In genomic region chr11:120128392-120129172, GRCh38 we compare ENCODE assay signal across 11 cellular contexts. TPM values are rescaled to one million over a fixed set of nuclear protein-coding genes. Genes with fewer than 3 reads are reported as not detected.
DNase-seq lines count a peak whose midpoint lies in the region; ATAC-seq, FAIRE-seq and TF ChIP-seq lines count a peak whose summit lies in the region.
"Had no signal": no experiment of that assay in that cellular context is flagged by ENCODE, and none has a peak within 500 bp of the region (broad histone marks: within the 10 kb centered on the region; RNA-seq: fewer than 3 reads in every experiment).

No MANE protein-coding gene starts in this region.

- peaks cover 8% of the 10 kb centered on the region for H3K4me1 Mint-ChIP-seq in astrocyte (ENCODE audit: low read depth, unreplicated experiment)

- intact Hi-C loops in lower leg skin (cut with DNase I; ENCODE audit: low total_unique reads), result no loop called here

- H3K27me3 Mint-ChIP-seq in astrocyte (ENCODE audit: low read depth, unreplicated experiment), result peaks cover 76% of the 10 kb centered on the region

- H3K4me2 ChIP-seq in astrocyte (ENCODE audit: low read length), result no peak overlapping the region

- H3K27ac ChIP-seq in astrocyte (ENCODE audit: low read depth, low read length) (no peak overlapping the region), urinary bladder (ENCODE audit: low read depth) (peak overlapping the region; percentile 65)
- H3K27ac ChIP-seq: adrenal gland had no signal

- H3K4me1 ChIP-seq in astrocyte (ENCODE audit: insufficient read depth, low read length) (no peaks in the 10 kb centered on the region), urinary bladder (ENCODE audit: insufficient read depth) (no peaks in the 10 kb centered on the region)
- H3K4me1 ChIP-seq: adrenal gland had no signal

- no peaks in the 10 kb centered on the region for H4K20me1 ChIP-seq in astrocyte (ENCODE audit: insufficient read depth, low read length)

- WGBS in lower leg skin, 2 donors, result 31 to 39% methylated on average over 14 of the region's 14 CpGs
- WGBS in urinary bladder, result 33% methylated on average over 14 of the region's 14 CpGs

- H3K79me2 ChIP-seq in astrocyte (ENCODE audit: insufficient read depth, low read length), result no peaks in the 10 kb centered on the region

- ATAC-seq in HG03108 (IDR thresholded peaks at IDR 0.05; ENCODE audit: unreplicated experiment), result no peak
- ATAC-seq in GM21529 (IDR thresholded peaks at IDR 0.05; ENCODE audit: unreplicated experiment), result no peak
- ATAC-seq: WTC11 had no signal

- H3K9ac ChIP-seq in astrocyte (ENCODE audit: low read length), result no peak overlapping the region

- no peak overlapping the region for H2AFZ ChIP-seq in astrocyte (ENCODE audit: low read depth, low read length)

- no peak for FAIRE-seq in astrocyte (lab: Jason Lieb, UNC)

- TF ChIP-seq POLR2A in lower leg skin (IDR thresholded peaks at IDR 0.05), result no peak

- TF ChIP-seq CTCF in astrocyte (IDR thresholded peaks at IDR 0.05; ENCODE audit: insufficient read depth, low read depth, low read length), result no peak
- no peak for TF ChIP-seq CTCF in lower leg skin (IDR thresholded peaks at IDR 0.05)

- H3K4me3 Mint-ChIP-seq in astrocyte (ENCODE audit: unreplicated experiment), result no peak overlapping the region
- H3K4me3 Mint-ChIP-seq: WTC11 had no signal

- peaks cover 16% of the 10 kb centered on the region for H3K9me3 Mint-ChIP-seq in astrocyte (ENCODE audit: unreplicated experiment)
- H3K9me3 Mint-ChIP-seq: WTC11 had no signal

- no peaks in the 10 kb centered on the region for H3K9me3 ChIP-seq in astrocyte (ENCODE audit: insufficient read depth, low read depth, low read length)
- H3K9me3 ChIP-seq: adrenal gland had no signal

- H3K36me3 Mint-ChIP-seq in astrocyte (ENCODE audit: low read depth, unreplicated experiment), result peaks cover 2% of the 10 kb centered on the region
- H3K36me3 Mint-ChIP-seq: WTC11 had no signal

- no peak overlapping the region for H3K27ac Mint-ChIP-seq in astrocyte (ENCODE audit: unreplicated experiment)
- H3K27ac Mint-ChIP-seq: WTC11 had no signal

- no peak overlapping the region for H3K4me3 ChIP-seq in astrocyte (ENCODE audit: insufficient read depth, low read depth, low read length)
- H3K4me3 ChIP-seq in lower leg skin (ENCODE audit: low read depth, poor library complexity, severe bottlenecking), result no peak overlapping the region
- no peak overlapping the region for H3K4me3 ChIP-seq in urinary bladder (ENCODE audit: low read depth, low read length)
- H3K4me3 ChIP-seq: adrenal gland had no signal

- peak; percentile 9 for DNase-seq in NCI-H446 treated with DMSO at 0.1 percent for 48 hours (lab: John Stamatoyannopoulos, UW)
- no peak for DNase-seq in NCI-H446 (lab: John Stamatoyannopoulos, UW)
- peak; percentile 66 for DNase-seq in astrocyte (ENCODE audit: low read depth)
- DNase-seq in lower leg skin (ENCODE audit: low spot score in 2 of 2), result peak; percentile 91 to 97
- DNase-seq in NCI-H1436 (lab: John Stamatoyannopoulos, UW), result no peak
- DNase-seq: ACHN had no signal

- H3K27me3 ChIP-seq in astrocyte (ENCODE audit: insufficient read depth, low read length), result peaks cover 25% of the 10 kb centered on the region
- H3K27me3 ChIP-seq: adrenal gland had no signal

- H3K36me3 ChIP-seq in astrocyte (ENCODE audit: insufficient read depth, low read length) (no peaks in the 10 kb centered on the region), urinary bladder (ENCODE audit: insufficient read depth) (no peaks in the 10 kb centered on the region)
- H3K36me3 ChIP-seq: adrenal gland had no signal

RNA-seq across cellular contexts. Expression of gene TRIM29, which starts 9.3 kb away (rescaled TPM):
- total RNA-seq in astrocyte (0.55 and 1.1 TPM in 2 replicates), lower leg skin (1,000 to 10,000 TPM; 1,092 to 1,522 (median 1,226) TPM), urinary bladder (32.3 TPM)
- 37.5 TPM for polyA plus RNA-seq in urinary bladder

Comparison
In these comparisons a context has a peak if more than half of its experiments do, and no peak if none do; other contexts are left out.
1. DNase-seq: peak in NCI-H446 treated with DMSO at 0.1 percent for 48 hours (single experiment), astrocyte (single experiment) and lower leg skin (2 of 2); none in NCI-H446 (0 of 2) and NCI-H1436 (single experiment).
2. RNA of gene TRIM29, which starts 9.3 kb away (total RNA-seq): 1,092 to 1,522 TPM in lower leg skin; 32.3 TPM in urinary bladder (single experiment) and 0.55 to 1.1 TPM in astrocyte; every median in the first group is over 10 times any median in the second.